Comparison of ENCODE assay signal across 8 cellular contexts in genomic region chr19:18291590-18292459, GRCh38. TPM values are rescaled to one million over a fixed set of nuclear protein-coding genes. Genes with fewer than 3 reads are reported as not detected.
DNase-seq lines count a peak whose midpoint lies in the region; ATAC-seq, FAIRE-seq and TF ChIP-seq lines count a peak whose summit lies in the region.

No MANE protein-coding gene starts in this region.

- H4K91ac ChIP-seq in neuronal stem cell (ENCODE audit: low read depth, low read length, poor library complexity), result no peak overlapping the region

- WGBS in neuronal stem cell (ENCODE audit: extremely low coverage in 2 of 2, insufficient read length in 2 of 2, insufficient replicate concordance in 1 of 2), 2 donors, result no CpG with 5 or more reads among the region's 75 CpGs

- no peak for TF ChIP-seq CTCF in RWPE1 (conservative IDR thresholded peaks at IDR 0.05; ENCODE audit: low read depth)

- H3K4me3 ChIP-seq in neuronal stem cell (ENCODE audit: low read length in 2 of 2), result peak overlapping the region; percentile 82 to 85

- peak overlapping the region; percentile 90 for H3K4me2 ChIP-seq in neuronal stem cell (ENCODE audit: insufficient read depth, low read length, poor library complexity, severe bottlenecking)

- peak overlapping the region; percentile 32 for H3K14ac ChIP-seq in neuronal stem cell (ENCODE audit: low read length)

- peak overlapping the region; percentile 99 for H3K18ac ChIP-seq in neuronal stem cell (ENCODE audit: low read length)

- no peak for FAIRE-seq in frontal cortex (lab: Jason Lieb, UNC)

- peak overlapping the region; percentile 89 for H2AFZ ChIP-seq in neuronal stem cell (ENCODE audit: low read length)

- H3K9ac ChIP-seq in neuronal stem cell (ENCODE audit: low read depth, low read length, poor library complexity), result peak overlapping the region; percentile 86

- H2BK5ac ChIP-seq in neuronal stem cell (ENCODE audit: low read length), result peak overlapping the region; percentile 99

- H4K8ac ChIP-seq in neuronal stem cell (ENCODE audit: low read depth, low read length), result no peak overlapping the region

- H3K9me3 ChIP-seq in neuronal stem cell (replicated peaks in 1 of 2; ENCODE audit: control insufficient read depth in 2 of 2, insufficient read depth in 1 of 2, low read depth in 1 of 2, low read length in 2 of 2), result no peaks in the 10 kb centered on the region

- peaks cover 28 to 30% of the 10 kb centered on the region in 2 donors for H3K4me1 ChIP-seq in neuronal stem cell (ENCODE audit: control insufficient read depth in 2 of 2, insufficient read depth in 1 of 2, low read depth in 1 of 2, low read length in 2 of 2)

- CTCF ChIA-PET in RWPE1 (lab: Yijun Ruan, JAX), result interaction anchor here (0.6 to 1.5 kb wide), 5 partner anchors 11 to 37 kb away, joined by 3 to 6 read pairs (median 5); no protein-coding TSS in a partner anchor

- peak overlapping the region; percentile 32 for H3K23ac ChIP-seq in neuronal stem cell (ENCODE audit: low read depth, low read length, poor library complexity)

- H3K4ac ChIP-seq in neuronal stem cell (ENCODE audit: low read length), result no peak overlapping the region

- H3K79me1 ChIP-seq in neuronal stem cell (ENCODE audit: low read depth, low read length), result no peaks in the 10 kb centered on the region

- POLR2A ChIA-PET in RWPE1 (lab: Yijun Ruan, JAX; ENCODE audit: low non-redundant PET), result interaction anchor here (0.6 to 1.7 kb wide), 4 partner anchors 10 to 137 kb away, joined by 3 to 9 read pairs (median 8); partner anchors contain the start of gene JUND

- DNase-seq in NCI-H345 (lab: John Stamatoyannopoulos, UW) (peak; percentile 28), NCI-H345 treated with DMSO at 0.1 percent for 48 hours (lab: John Stamatoyannopoulos, UW; ENCODE audit: unreplicated experiment) (no peak), RWPE1 (ENCODE audit: low spot score) (peak; percentile 54), frontal cortex (ENCODE audit: low spot score in 2 of 2) (peak; percentile 80 to 89), neuronal stem cell (ENCODE audit: low spot score) (no peak)
- DNase-seq in activated naive CD4-positive, alpha-beta T cell (lab: John Stamatoyannopoulos, UW), result peak in 3 of 4 experiments; percentile 17 to 68 (median 57)

- peak overlapping the region; percentile 53 for H2BK15ac ChIP-seq in neuronal stem cell (ENCODE audit: low read length)

- peaks cover 0 to 2% (median 0%) of the 10 kb centered on the region in 3 experiments for H3K27me3 ChIP-seq in neuronal stem cell (ENCODE audit: control insufficient read depth in 3 of 3, insufficient read depth in 3 of 3, low read depth in 1 of 3, low read length in 3 of 3)

- ATAC-seq in HG03097 (IDR thresholded peaks at IDR 0.05; ENCODE audit: low FRiP score, unreplicated experiment), result peak; percentile 44

- peak overlapping the region; percentile 93 for H2BK120ac ChIP-seq in neuronal stem cell (ENCODE audit: low read depth, low read length)

- H2AK5ac ChIP-seq in neuronal stem cell (ENCODE audit: low read depth, low read length), result peak overlapping the region; percentile 100

- H2BK12ac ChIP-seq in neuronal stem cell (ENCODE audit: low read length), result peak overlapping the region; percentile 30

- H3K36me3 ChIP-seq in neuronal stem cell (replicated peaks in 1 of 2; ENCODE audit: control insufficient read depth in 2 of 2, insufficient read depth in 2 of 2, low read length in 2 of 2), result no peaks in the 10 kb centered on the region

- H3K27ac ChIP-seq in RWPE1, result peak overlapping the region; percentile 91
- peak overlapping the region; percentile 92 for H3K27ac ChIP-seq in neuronal stem cell (replicated peaks; ENCODE audit: low read length)
- peak overlapping the region; percentile 98 for H3K27ac ChIP-seq in temporal lobe (ENCODE audit: low read depth, low read length)

RNA-seq across cellular contexts. Expression of gene JUND, which starts 10.4 kb away (rescaled TPM):
- total RNA-seq in frontal cortex, result 35.5 TPM
- polyA plus RNA-seq in neuronal stem cell (2013, experiment 1 of 2), result 126 TPM
- polyA plus RNA-seq in neuronal stem cell (2013, experiment 2 of 2), result 119 TPM
- 46.0 TPM for total RNA-seq in temporal lobe

RNA-seq across cellular contexts. Expression of gene IQCN, which starts 17.6 kb away (rescaled TPM):
- total RNA-seq in frontal cortex, result 0.41 TPM
- polyA plus RNA-seq in neuronal stem cell (2013, experiment 1 of 2), result 0.81 TPM
- 1.1 TPM for polyA plus RNA-seq in neuronal stem cell (2013, experiment 2 of 2)
- 0.49 TPM for total RNA-seq in temporal lobe

RNA-seq across cellular contexts. Expression of gene LSM4, which starts 31.1 kb away (rescaled TPM):
- total RNA-seq in frontal cortex (80.3 TPM), temporal lobe (58.0 TPM)
- 355 TPM for polyA plus RNA-seq in neuronal stem cell (2013, experiment 1 of 2)
- polyA plus RNA-seq in neuronal stem cell (2013, experiment 2 of 2), result 349 TPM

RNA-seq across cellular contexts. Expression of gene PGPEP1, which starts 48.6 kb away (rescaled TPM):
- total RNA-seq in frontal cortex, result 18.3 TPM
- 10.5 TPM for polyA plus RNA-seq in neuronal stem cell (2013, experiment 1 of 2)
- polyA plus RNA-seq in neuronal stem cell (2013, experiment 2 of 2), result 10.8 TPM
- total RNA-seq in temporal lobe, result 15.5 TPM

Comparison
In these comparisons a context has a peak if more than half of its experiments do, and no peak if none do; other contexts are left out.
1. DNase-seq: peak in NCI-H345 (single experiment), RWPE1 (single experiment), activated naive CD4-positive, alpha-beta T cell (3 of 4) and frontal cortex (2 of 2); none in NCI-H345 treated with DMSO at 0.1 percent for 48 hours (single experiment) and neuronal stem cell (single experiment).
2. Peak in every context shown above with its lines, with median percentiles within 50 percentile points of each other: H3K27ac ChIP-seq.